In the genomic region with DNA sequence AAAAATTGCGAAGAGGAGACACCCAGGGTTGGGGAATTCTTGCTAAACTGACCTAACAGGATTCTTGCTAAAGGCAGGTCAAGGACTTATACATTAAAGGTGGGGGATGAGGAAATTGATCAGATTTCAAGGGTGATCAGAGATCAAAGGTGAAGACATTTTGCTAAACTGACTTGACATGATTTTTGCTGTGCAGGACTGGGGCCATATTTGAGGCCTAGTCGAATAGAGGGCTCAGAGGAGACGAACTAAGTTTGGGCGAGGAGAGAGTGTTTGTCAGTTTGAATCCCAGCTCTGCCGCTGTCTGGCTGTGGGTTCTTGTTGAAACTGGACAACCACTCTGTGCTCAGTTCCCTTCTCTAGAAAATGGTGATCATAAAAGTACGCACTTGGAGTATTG, we compare ENCODE assay signal across 27 cellular contexts.
"Had no signal": no experiment of that assay in that cellular context is flagged by ENCODE, and none has a peak within 500 bp of the region (broad histone marks: within the 10 kb centered on the region; RNA-seq: fewer than 3 reads in every experiment).

No MANE protein-coding gene starts in this region.

- H3K9me3 Mint-ChIP-seq: effector memory CD8-positive, alpha-beta T cell had no signal

- DNase-seq: colonic mucosa; cortex of kidney; effector CD8-positive, alpha-beta T cell; effector memory CD8-positive, alpha-beta T cell; endodermal cell; erythroblast; esophagus squamous epithelium; foreskin fibroblast; foreskin melanocyte; gastrocnemius medialis; glutamatergic neuron; head of caudate nucleus; heart right ventricle; hippocampal formation; left cardiac atrium; left lung; left ventricle myocardium superior; lower lobe of right lung; mesenchymal stem cell; mucosa of descending colon had no signal

- H3K27me3 ChIP-seq: colonic mucosa, esophagus squamous epithelium, gastrocnemius medialis, heart right ventricle, left lung had no signal

- ATAC-seq: effector memory CD8-positive, alpha-beta T cell; esophagus mucosa; gastrocnemius medialis; heart right ventricle; left cardiac atrium; left lung; left ventricle myocardium superior; lower lobe of right lung; mucosa of descending colon had no signal

- H3K36me3 Mint-ChIP-seq: mesothelial cell of epicardium had no signal

- H3K36me3 ChIP-seq: colonic mucosa, esophagus squamous epithelium, gastrocnemius medialis, heart right ventricle, left lung, lower lobe of right lung had no signal

- FAIRE-seq: endometrium, islet of Langerhans, keratinocyte had no signal

- H3K27ac Mint-ChIP-seq: dendritic cell treated with granulocyte-macrophage colony-stimulating factor and Interleukin-4, amounts not matched to agents 40 ng/mL and 50 ng/mL, for 4 days; effector memory CD8-positive, alpha-beta T cell; endodermal cell; mesothelial cell of epicardium had no signal

- H3K4me3 ChIP-seq: colonic mucosa, esophagus squamous epithelium, gastrocnemius medialis, heart right ventricle, left lung, lower lobe of right lung, mucosa of descending colon had no signal

- H3K27ac ChIP-seq: epithelial cell of prostate, esophagus squamous epithelium, gastrocnemius medialis, heart right ventricle, left lung, lower lobe of right lung had no signal

- H3K9me3 ChIP-seq: colonic mucosa, esophagus squamous epithelium, gastrocnemius medialis, left lung, lower lobe of right lung, mucosa of descending colon had no signal

- H3K4me3 Mint-ChIP-seq: dendritic cell treated with granulocyte-macrophage colony-stimulating factor and Interleukin-4, amounts not matched to agents 40 ng/mL and 50 ng/mL, for 4 days; effector memory CD8-positive, alpha-beta T cell; endodermal cell; mesothelial cell of epicardium had no signal
